ENCODE assay signal across 23 cellular contexts in the genomic region with DNA sequence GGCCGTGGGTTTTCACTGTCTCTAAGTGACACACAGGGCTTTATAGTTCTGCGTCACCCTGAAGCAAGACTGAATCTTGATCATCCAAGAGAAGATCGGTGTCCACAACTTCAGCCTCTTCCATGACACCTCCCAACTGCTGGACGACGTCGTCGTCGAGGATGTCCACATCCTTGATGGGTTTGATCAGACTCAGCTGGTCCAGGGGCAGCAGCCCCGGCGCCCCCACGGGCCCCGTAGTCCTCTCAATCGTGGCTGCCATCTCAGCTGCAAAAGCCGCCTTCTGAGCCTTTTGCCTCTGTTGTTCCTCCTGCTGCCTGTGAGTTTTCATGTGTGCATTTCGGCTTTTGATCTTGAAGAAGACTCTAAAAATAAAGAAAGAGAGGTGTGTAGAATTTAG. TPM values are rescaled to one million over a fixed set of nuclear protein-coding genes. Genes with fewer than 3 reads are reported as not detected.
A peak's percentile ranks its signal among the peaks of the same experiment; 100 is the strongest.
DNase-seq lines count a peak whose midpoint lies in the region; ATAC-seq, FAIRE-seq and TF ChIP-seq lines count a peak whose summit lies in the region.
"Had no signal": no experiment of that assay in that cellular context is flagged by ENCODE, and none has a peak within 500 bp of the region (broad histone marks: within the 10 kb centered on the region; RNA-seq: fewer than 3 reads in every experiment).

No MANE protein-coding gene starts in this region.

- peaks cover 40% of the 10 kb centered on the region for H3K36me3 Mint-ChIP-seq in activated T-cell treated with anti-CD3 and anti-CD28 coated beads, Interleukin-2, amount 50 U/mL, for 24 hours (ENCODE audit: low read depth)
- H3K36me3 Mint-ChIP-seq in type B pancreatic cell = peaks cover 4% of the 10 kb centered on the region

- H3K4me1 Mint-ChIP-seq in activated T-cell treated with anti-CD3 and anti-CD28 coated beads, Interleukin-2, amount 50 U/mL, for 24 hours (ENCODE audit: low read depth) = peaks cover 22% of the 10 kb centered on the region
- peaks cover 16% of the 10 kb centered on the region for H3K4me1 Mint-ChIP-seq in type B pancreatic cell (ENCODE audit: unreplicated experiment)

- no peak for DNase-seq in activated T-cell treated with anti-CD3 and anti-CD28 coated beads, Interleukin-2, amount 50 U/mL, for 24 hours
- DNase-seq in activated T-cell treated with anti-CD3 and anti-CD28 coated beads, Interleukin-2, amount 50 U/mL, for 1 hour = no peak
- DNase-seq in Panc1 (ENCODE audit: low read depth, low spot score) (no peak), colonic mucosa (no peak), type B pancreatic cell (ENCODE audit: extremely low spot score, unreplicated experiment) (no peak), kidney tubule cell (ENCODE audit: low spot score) (no peak), GM12892 (ENCODE audit: insufficient read length) (no peak)
- DNase-seq: C1 segment of cervical spinal cord, DMS 273 treated with DMSO at 0.1 percent for 48 hours, GDM1, GM23248, HCEC 1CT, NCI-H1417, NCI-H187 treated with DMSO at 0.1 percent for 48 hours, NCI-H446 treated with DMSO at 0.1 percent for 48 hours, NCI-H748 treated with DMSO at 0.1 percent for 48 hours had no signal

- peak overlapping the region; percentile 70 for H3K27ac Mint-ChIP-seq in activated T-cell treated with anti-CD3 and anti-CD28 coated beads, Interleukin-2, amount 50 U/mL, for 24 hours
- peak overlapping the region; percentile 81 for H3K27ac Mint-ChIP-seq in type B pancreatic cell

- 0 out of 2 replicates have a peak, but pooled peaks cover 2% of the 10 kb centered on the region for H3K36me3 ChIP-seq in Panc1 (ENCODE audit: control insufficient read depth, insufficient read depth, low read length)
- no peaks in the 10 kb centered on the region for H3K36me3 ChIP-seq in colonic mucosa

- POLR2A ChIA-PET in Panc1 (lab: Charles Lee) = no interaction called here

- no peak for FAIRE-seq in GM12892 (lab: Jason Lieb, UNC)
- FAIRE-seq: A204.1, GM12878, GM18507, HTR-8/SVneo had no signal

- TF ChIP-seq POLR2A in GM12892 (IDR thresholded peaks at IDR 0.05; ENCODE audit: low read depth, low read length) = no peak

- BruUV-seq in Panc1 (replicated peaks; lab: Mats Ljungman, UMichigan) = no TSS peak

- no peak overlapping the region for H3K4me3 ChIP-seq in Panc1 (ENCODE audit: low read depth in 2 of 2, low read length in 2 of 2)
- H3K4me3 ChIP-seq in colonic mucosa = no peak overlapping the region
- H3K4me3 ChIP-seq: GM12878, GM23248 had no signal

- H3K27ac ChIP-seq in Panc1 (ENCODE audit: low read length) (peak overlapping the region; percentile 100), colonic mucosa (peak overlapping the region; percentile 76)
- H3K27ac ChIP-seq: GM23248, HL-60 had no signal

- no peaks in the 10 kb centered on the region for H3K27me3 ChIP-seq in Panc1 (ENCODE audit: control insufficient read depth, insufficient read depth, low read length)
- H3K27me3 ChIP-seq in colonic mucosa = no peaks in the 10 kb centered on the region

- intact Hi-C loops in Panc1 (cut with micrococcal nuclease; ENCODE audit: unreplicated experiment) (no loop called here), colonic mucosa (cut with DNase I) (no loop called here)

- TF ChIP-seq CTCF in Panc1 (IDR thresholded peaks at IDR 0.05) (no peak), colonic mucosa (IDR thresholded peaks at IDR 0.05) (no peak), type B pancreatic cell (conservative IDR thresholded peaks at IDR 0.05) (no peak)

- CTCF ChIA-PET in Panc1 (lab: Charles Lee) = no interaction called here

- ATAC-seq in Panc1 (no peak), GM21737 (IDR thresholded peaks at IDR 0.05; ENCODE audit: unreplicated experiment) (no peak)
- ATAC-seq: GM12878, Right ventricle myocardium inferior had no signal

- no peaks in the 10 kb centered on the region for H3K27me3 Mint-ChIP-seq in activated T-cell treated with anti-CD3 and anti-CD28 coated beads, Interleukin-2, amount 50 U/mL, for 24 hours
- no peaks in the 10 kb centered on the region for H3K27me3 Mint-ChIP-seq in type B pancreatic cell

- no peaks in the 10 kb centered on the region for H3K9me3 Mint-ChIP-seq in activated T-cell treated with anti-CD3 and anti-CD28 coated beads, Interleukin-2, amount 50 U/mL, for 24 hours
- no peaks in the 10 kb centered on the region for H3K9me3 Mint-ChIP-seq in type B pancreatic cell

- H3K9me3 ChIP-seq in Panc1 (ENCODE audit: control insufficient read depth, insufficient read depth, low read depth, low read length) = no peaks in the 10 kb centered on the region
- no peaks in the 10 kb centered on the region for H3K9me3 ChIP-seq in colonic mucosa

- no peak overlapping the region for H3K4me3 Mint-ChIP-seq in activated T-cell treated with anti-CD3 and anti-CD28 coated beads, Interleukin-2, amount 50 U/mL, for 24 hours
- H3K4me3 Mint-ChIP-seq in type B pancreatic cell = no peak overlapping the region

- H3K9ac ChIP-seq in colonic mucosa (ENCODE audit: low read depth in 2 of 2, low read length in 2 of 2) = no peak overlapping the region
- H3K9ac ChIP-seq: GM23248 had no signal

- in situ Hi-C loops in Panc1 (cut with HindIII; ENCODE audit: low pct_unique_long_range_greater_than_20kb, low sequenced_read_pairs) = no loop called here

- H3K4me1 ChIP-seq in Panc1 (ENCODE audit: control insufficient read depth, insufficient read depth, low read length) (peaks cover 77% of the 10 kb centered on the region), colonic mucosa (no peaks in the 10 kb centered on the region)

RNA-seq across cellular contexts. Expression of a gene that starts 10.6 kb away (rescaled TPM):
- total RNA-seq in Panc1 (2021; ENCODE audit: unreplicated experiment) (67.6 TPM), colonic mucosa (10 to 100 TPM; 32.5 to 33.0 TPM), type B pancreatic cell (ENCODE audit: low replicate concordance) (27.3 and 29.0 TPM in 2 replicates)
- polyA plus RNA-seq in Panc1 (2012; ENCODE audit: insufficient read length) = 48.0 TPM
- polyA plus RNA-seq in GM12892 (2012; ENCODE audit: missing spikeins) = 35.6 TPM

RNA-seq across cellular contexts. Expression of a gene that starts 33.5 kb away (rescaled TPM):
- total RNA-seq in Panc1 (2021; ENCODE audit: unreplicated experiment) = 1.4 TPM
- 0.93 TPM for polyA plus RNA-seq in Panc1 (2012; ENCODE audit: insufficient read length)
- total RNA-seq in colonic mucosa = 1 to 10 TPM in 1 of 2 donors, under 1 TPM in 1; 0.80 to 1.4 TPM
- total RNA-seq in type B pancreatic cell (ENCODE audit: low replicate concordance) = 0.67 and 1.1 TPM in 2 replicates
- polyA plus RNA-seq in GM12892 (2012; ENCODE audit: missing spikeins) = 0.98 TPM
- polyA plus RNA-seq: GM23248 had no signal

RNA-seq across cellular contexts. Expression of a gene that starts 55.1 kb away (rescaled TPM):
- total RNA-seq in Panc1 (2021; ENCODE audit: unreplicated experiment) (not detected), colonic mucosa (not detected), type B pancreatic cell (ENCODE audit: low replicate concordance) (0.41 and 0.57 TPM in 2 replicates)
- polyA plus RNA-seq in Panc1 (2012; ENCODE audit: insufficient read length) = not detected
- not detected for polyA plus RNA-seq in GM12892 (2012; ENCODE audit: missing spikeins)
- total RNA-seq: GM12878, GM23248, Right ventricle myocardium inferior had no signal
- polyA plus RNA-seq: GM12878, GM23248 had no signal
